ENCODE assay signal across 2 cellular contexts in genomic region chr1:116036255-116036654, GRCh38.
TF ChIP-seq lines count a peak whose summit lies in the region.

No MANE protein-coding gene starts in this region.

TF ChIP-seq in HCT116, 20 proteins besides CTCF, POLR2A, EP300 and RAD21 (continued from another document):
- TF ChIP-seq POLR2AphosphoS5 (IDR thresholded peaks at IDR 0.05; ENCODE audit: low read depth, low read length): no peak
- TF ChIP-seq REST (IDR thresholded peaks at IDR 0.05; ENCODE audit: low read depth): no peak
- no peak for TF ChIP-seq TCF7L2 (IDR thresholded peaks at IDR 0.05; ENCODE audit: borderline replicate concordance, extremely low read depth, insufficient read depth, insufficient read length)
- no peak for TF ChIP-seq MAX (IDR thresholded peaks at IDR 0.05)
- no peak for TF ChIP-seq CBX3 (IDR thresholded peaks at IDR 0.05; ENCODE audit: low read depth)
- no peak for TF ChIP-seq ZFX (IDR thresholded peaks at IDR 0.05)
- TF ChIP-seq JUND (IDR thresholded peaks at IDR 0.05): no peak
- TF ChIP-seq EGR1 (IDR thresholded peaks at IDR 0.05; ENCODE audit: low read depth): no peak
- TF ChIP-seq EZH2 (IDR thresholded peaks at IDR 0.05): no peak
- TF ChIP-seq SRF (IDR thresholded peaks at IDR 0.05; ENCODE audit: low read depth): no peak
- TF ChIP-seq ZNF274 (IDR thresholded peaks at IDR 0.05; ENCODE audit: low read depth, low read length): no peak
- no peak for TF ChIP-seq YY1 (IDR thresholded peaks at IDR 0.05; ENCODE audit: extremely low read depth, insufficient replicate concordance, low read depth, low read length)
- TF ChIP-seq CEBPB (IDR thresholded peaks at IDR 0.05; ENCODE audit: low read depth): no peak

TF ChIP-seq in WTC11, 78 proteins besides CTCF, POLR2A, EP300 and RAD21 (continued from another document):
- TF ChIP-seq AR (CRISPR knock-in tag; IDR thresholded peaks at IDR 0.05) (no peak), FOXP1 (CRISPR knock-in tag; IDR thresholded peaks at IDR 0.05; ENCODE audit: borderline replicate concordance) (no peak), PRDM15 (CRISPR knock-in tag; IDR thresholded peaks at IDR 0.05) (no peak), ZNF121 (CRISPR knock-in tag; IDR thresholded peaks at IDR 0.05) (no peak)
